Comparison of ENCODE assay signal across 8 cellular contexts in genomic region chr17:44210342-44211192, GRCh38. TPM values are rescaled to one million over a fixed set of nuclear protein-coding genes. Genes with fewer than 3 reads are reported as not detected.
DNase-seq lines count a peak whose midpoint lies in the region; ATAC-seq and TF ChIP-seq lines count a peak whose summit lies in the region.

No MANE protein-coding gene starts in this region.

- H3K4me1 ChIP-seq in neural progenitor cell, result no peaks in the 10 kb centered on the region

- H3F3A ChIP-seq in neural progenitor cell (ENCODE audit: low read depth), result peaks cover 20% of the 10 kb centered on the region

- no peaks in the 10 kb centered on the region for H3K27me3 ChIP-seq in neural progenitor cell

- peaks cover 86% of the 10 kb centered on the region for H3K36me3 Mint-ChIP-seq in activated T-helper 17 cell treated with anti-CD3 and anti-CD28 coated beads, Interleukin-2, amount 50 U/mL, for 72 hours (ENCODE audit: low read depth)
- H3K36me3 Mint-ChIP-seq in neural progenitor cell, result peaks cover 21% of the 10 kb centered on the region

- H3K4me1 Mint-ChIP-seq in activated T-helper 17 cell treated with anti-CD3 and anti-CD28 coated beads, Interleukin-2, amount 50 U/mL, for 72 hours, result peaks cover 35% of the 10 kb centered on the region
- peaks cover 8% of the 10 kb centered on the region for H3K4me1 Mint-ChIP-seq in neural progenitor cell

- peak overlapping the region; percentile 56 for H3K4me2 ChIP-seq in neural progenitor cell

- no peaks in the 10 kb centered on the region for H3K9me3 Mint-ChIP-seq in activated T-helper 17 cell treated with anti-CD3 and anti-CD28 coated beads, Interleukin-2, amount 50 U/mL, for 72 hours
- no peaks in the 10 kb centered on the region for H3K9me3 Mint-ChIP-seq in neural progenitor cell

- H3K9me3 ChIP-seq in neural progenitor cell (ENCODE audit: low read depth), result no peaks in the 10 kb centered on the region

- peaks cover 2% of the 10 kb centered on the region for H3K79me2 ChIP-seq in neural progenitor cell (ENCODE audit: low read depth)

- H3K27ac ChIP-seq in neural progenitor cell, result no peak overlapping the region

- peak overlapping the region; percentile 93 for H3K4me3 Mint-ChIP-seq in activated T-helper 17 cell treated with anti-CD3 and anti-CD28 coated beads, Interleukin-2, amount 50 U/mL, for 72 hours
- H3K4me3 Mint-ChIP-seq in neural progenitor cell, result no peak overlapping the region

- ATAC-seq in GM19043 (IDR thresholded peaks at IDR 0.05; ENCODE audit: low read depth, unreplicated experiment) (peak; percentile 76), HG03520 (IDR thresholded peaks at IDR 0.05; ENCODE audit: unreplicated experiment) (peak; percentile 73)
- peak; percentile 89 for ATAC-seq in activated T-helper 17 cell treated with anti-CD3 and anti-CD28 coated beads, Interleukin-2, amount 50 U/mL, for 72 hours (replicated peaks)

- no peak for DNase-seq in AG09319 (ENCODE audit: extremely low read depth, low read depth)
- DNase-seq in RPMI7951 (ENCODE audit: low read depth), result peak; percentile 24
- peak; percentile 81 for DNase-seq in fibroblast of the aortic adventitia (ENCODE audit: low read depth)
- DNase-seq in neural progenitor cell (ENCODE audit: low spot score), result peak; percentile 92
- DNase-seq in stromal cell of bone marrow (ENCODE audit: low read depth), result peak; percentile 56

- peaks cover 3% of the 10 kb centered on the region for H3K36me3 ChIP-seq in neural progenitor cell

- H2AFZ ChIP-seq in neural progenitor cell (replicated peaks), result no peak overlapping the region

- TF ChIP-seq CTCF in AG09319 (IDR thresholded peaks at IDR 0.05; ENCODE audit: low read depth, low read length) (peak; percentile 77), fibroblast of the aortic adventitia (IDR thresholded peaks at IDR 0.05; ENCODE audit: insufficient read depth, low read length) (peak; percentile 84), neural progenitor cell (IDR thresholded peaks at IDR 0.05) (peak; percentile 88)

- peaks cover 25% of the 10 kb centered on the region for H4K20me1 ChIP-seq in neural progenitor cell (ENCODE audit: low read depth)

- H3K9ac ChIP-seq in neural progenitor cell, result no peak overlapping the region

- no peak overlapping the region for H3K4me3 ChIP-seq in fibroblast of the aortic adventitia (ENCODE audit: low read depth, low read length)
- no peak overlapping the region for H3K4me3 ChIP-seq in neural progenitor cell

- peak overlapping the region; percentile 93 for H3K27ac Mint-ChIP-seq in activated T-helper 17 cell treated with anti-CD3 and anti-CD28 coated beads, Interleukin-2, amount 50 U/mL, for 72 hours
- no peak overlapping the region for H3K27ac Mint-ChIP-seq in neural progenitor cell

- H3K27me3 Mint-ChIP-seq in activated T-helper 17 cell treated with anti-CD3 and anti-CD28 coated beads, Interleukin-2, amount 50 U/mL, for 72 hours, result no peaks in the 10 kb centered on the region
- peaks cover 4% of the 10 kb centered on the region for H3K27me3 Mint-ChIP-seq in neural progenitor cell (ENCODE audit: insufficient read depth, low read depth)

RNA-seq across cellular contexts. Expression of gene UBTF, which starts 8.9 kb away (rescaled TPM):
- total RNA-seq in RPMI7951 (2014; rRNA removed; shearing (Covaris generic)), result 40.4 and 41.1 TPM in 2 replicates
- 100 to 1,000 TPM in 1 of 2 donors, 10 to 100 TPM in 1; 94.2 to 135 TPM for total RNA-seq in activated T-helper 17 cell treated with anti-CD3 and anti-CD28 coated beads, Interleukin-2, amount 50 U/mL, for 72 hours
- total RNA-seq in fibroblast of the aortic adventitia (ENCODE audit: low replicate concordance) (64.2 and 195 TPM in 2 replicates), neural progenitor cell (ENCODE audit: low replicate concordance) (23.7 and 32.9 TPM in 2 replicates)

RNA-seq across cellular contexts. Expression of gene ATXN7L3, which starts 10.9 kb away (rescaled TPM):
- 19.5 and 27.1 TPM in 2 replicates for total RNA-seq in RPMI7951 (2014; rRNA removed; shearing (Covaris generic))
- total RNA-seq in activated T-helper 17 cell treated with anti-CD3 and anti-CD28 coated beads, Interleukin-2, amount 50 U/mL, for 72 hours, result 10 to 100 TPM; 65.5 to 89.1 TPM
- 36.6 and 108 TPM in 2 replicates for total RNA-seq in fibroblast of the aortic adventitia (ENCODE audit: low replicate concordance)
- 38.9 and 73.6 TPM in 2 replicates for total RNA-seq in neural progenitor cell (ENCODE audit: low replicate concordance)

RNA-seq across cellular contexts. Expression of gene TMUB2, which starts 23.8 kb away (rescaled TPM):
- 19.4 and 25.0 TPM in 2 replicates for total RNA-seq in RPMI7951 (2014; rRNA removed; shearing (Covaris generic))
- 10 to 100 TPM; 26.6 to 39.6 TPM for total RNA-seq in activated T-helper 17 cell treated with anti-CD3 and anti-CD28 coated beads, Interleukin-2, amount 50 U/mL, for 72 hours
- total RNA-seq in fibroblast of the aortic adventitia (ENCODE audit: low replicate concordance) (23.0 and 29.4 TPM in 2 replicates), neural progenitor cell (ENCODE audit: low replicate concordance) (16.6 and 26.3 TPM in 2 replicates)

RNA-seq across cellular contexts. Expression of gene ASB16, which starts 40.1 kb away (rescaled TPM):
- not detected in 2 replicates for total RNA-seq in RPMI7951 (2014; rRNA removed; shearing (Covaris generic))
- under 1 TPM; 0.22 to 0.58 TPM for total RNA-seq in activated T-helper 17 cell treated with anti-CD3 and anti-CD28 coated beads, Interleukin-2, amount 50 U/mL, for 72 hours
- total RNA-seq in fibroblast of the aortic adventitia (ENCODE audit: low replicate concordance) (0.27 TPM in 1 of 2 replicates, not detected in the other), neural progenitor cell (ENCODE audit: low replicate concordance) (not detected in 2 replicates)

RNA-seq across cellular contexts. Expression of gene SLC4A1, which starts 57.4 kb away (rescaled TPM):
- not detected in 2 replicates for total RNA-seq in RPMI7951 (2014; rRNA removed; shearing (Covaris generic))
- total RNA-seq in activated T-helper 17 cell treated with anti-CD3 and anti-CD28 coated beads, Interleukin-2, amount 50 U/mL, for 72 hours, result not detected
- total RNA-seq in fibroblast of the aortic adventitia (ENCODE audit: low replicate concordance) (not detected in 2 replicates), neural progenitor cell (ENCODE audit: low replicate concordance) (not detected in 2 replicates)
